1 cellular context compared by ENCODE assay signal in genomic region chr1:155859881-155860841, GRCh38.
A peak's percentile ranks its signal among the peaks of the same experiment; 100 is the strongest.
TF ChIP-seq lines count a peak whose summit lies in the region.

No MANE protein-coding gene starts in this region.

TF ChIP-seq in GM23338, 12 proteins besides CTCF, POLR2A, EP300 and RAD21 (continued from another document):
- TF ChIP-seq ZNF462 (CRISPR knock-in tag; IDR thresholded peaks at IDR 0.05) (no peak), JUNB (IDR thresholded peaks at IDR 0.05; ENCODE audit: unreplicated experiment) (no peak), ZNF331 (CRISPR knock-in tag; IDR thresholded peaks at IDR 0.05; ENCODE audit: low read depth) (no peak), POLR2AphosphoS5 (IDR thresholded peaks at IDR 0.05; ENCODE audit: low read depth) (peak; percentile 42), CREB1 (CRISPR knock-in tag; IDR thresholded peaks at IDR 0.05; ENCODE audit: low read depth) (peak; percentile 84)
